10 cellular contexts compared by ENCODE assay signal in genomic region chr4:82905205-82905604, GRCh38. TPM values are rescaled to one million over a fixed set of nuclear protein-coding genes. Genes with fewer than 3 reads are reported as not detected.
A peak's percentile ranks its signal among the peaks of the same experiment; 100 is the strongest.
DNase-seq lines count a peak whose midpoint lies in the region; ATAC-seq and TF ChIP-seq lines count a peak whose summit lies in the region.
"Had no signal": no experiment of that assay in that cellular context is flagged by ENCODE, and none has a peak within 500 bp of the region (broad histone marks: within the 10 kb centered on the region; RNA-seq: fewer than 3 reads in every experiment).

No MANE protein-coding gene starts in this region.

- intact Hi-C loops in transverse colon (cut with DNase I; ENCODE audit: low total_unique reads) = no loop called here

- H2AFZ ChIP-seq in SU-DHL-6 (ENCODE audit: low read depth, low read length, severe bottlenecking) = no peak overlapping the region

- peaks cover 0 to 5% (median 3%) of the 10 kb centered on the region in 4 donors for H3K4me1 ChIP-seq in transverse colon

- 68 to 84% methylated on average over 2 of the region's 2 CpGs for WGBS in transverse colon (ENCODE audit: low coverage in 1 of 2), 2 donors

- ATAC-seq in HG02981 (IDR thresholded peaks at IDR 0.05; ENCODE audit: unreplicated experiment) = peak; percentile 53

- peak; percentile 50 for DNase-seq in activated naive CD4-positive, alpha-beta T cell treated with Interleukin-2 at 50 U/mL for 16 hours
- DNase-seq in activated naive CD4-positive, alpha-beta T cell (lab: John Stamatoyannopoulos, UW) = no peak
- peak; percentile 76 for DNase-seq in iris pigment epithelial cell (ENCODE audit: low read depth)
- DNase-seq in NCI-H2227 treated with DMSO at 0.1 percent for 48 hours (lab: John Stamatoyannopoulos, UW) = no peak
- DNase-seq in foreskin melanocyte = no peak
- DNase-seq in transverse colon = no peak

- peaks cover 16% of the 10 kb centered on the region for H3K79me2 ChIP-seq in SU-DHL-6 (ENCODE audit: insufficient read depth, low read length)

- peak overlapping the region; percentile 56 for H3K4me2 ChIP-seq in SU-DHL-6 (ENCODE audit: low read depth, low read length, poor library complexity, severe bottlenecking)

- no peak for TF ChIP-seq CTCF in SU-DHL-6 (IDR thresholded peaks at IDR 0.05; ENCODE audit: insufficient read depth, low read length, poor library complexity, severe bottlenecking)
- no peak for TF ChIP-seq CTCF in transverse colon (IDR thresholded peaks at IDR 0.05)

- H3K9ac ChIP-seq in SU-DHL-6 (ENCODE audit: low read length) = no peak overlapping the region
- H3K9ac ChIP-seq: BLaER1 treated with 17β-estradiol and CSF1 and Interleukin-3, amounts not matched to agents 10 nM and 100 nM had no signal

- in situ Hi-C loops in transverse colon (cut with MboI; ENCODE audit: low pct_ligation_motif_present in 1 of 4, low pct_unique_long_range_greater_than_20kb in 1 of 4, low sequenced_read_pairs in 3 of 4) = loop anchor here in 1 of 4 donors (25.0 kb wide), 1 partner anchor 357 kb away; no protein-coding TSS in a partner anchor

- H3K4me3 ChIP-seq in SU-DHL-6 (ENCODE audit: insufficient read depth, low read length, poor library complexity, severe bottlenecking) (no peak overlapping the region), transverse colon (no peak overlapping the region)
- H3K4me3 ChIP-seq: BLaER1 treated with 17β-estradiol and CSF1 and Interleukin-3, amounts not matched to agents 10 nM and 100 nM had no signal

- no peak for TF ChIP-seq POLR2A in transverse colon (IDR thresholded peaks at IDR 0.05)

- TF ChIP-seq EP300 in transverse colon (IDR thresholded peaks at IDR 0.05; ENCODE audit: low read depth) = no peak

- no peaks in the 10 kb centered on the region for H3K27me3 ChIP-seq in SU-DHL-6 (ENCODE audit: low read length)
- no peaks in the 10 kb centered on the region for H3K27me3 ChIP-seq in transverse colon
- H3K27me3 ChIP-seq: BLaER1 treated with 17β-estradiol and CSF1 and Interleukin-3, amounts not matched to agents 10 nM and 100 nM; neutrophil had no signal

- peaks cover 24% of the 10 kb centered on the region for H3F3A ChIP-seq in SU-DHL-6 (ENCODE audit: insufficient read depth)

- H3K27ac ChIP-seq in SU-DHL-6 (ENCODE audit: low read depth, low read length) (no peak overlapping the region), transverse colon (no peak overlapping the region)
- H3K27ac ChIP-seq: BLaER1 treated with 17β-estradiol and CSF1 and Interleukin-3, amounts not matched to agents 10 nM and 100 nM; neutrophil had no signal

- no peaks in the 10 kb centered on the region for H4K20me1 ChIP-seq in SU-DHL-6 (ENCODE audit: low read depth, low read length)
- H4K20me1 ChIP-seq: BLaER1 treated with 17β-estradiol and CSF1 and Interleukin-3, amounts not matched to agents 10 nM and 100 nM had no signal

- H3K9me2 ChIP-seq in SU-DHL-6 (replicated peaks; ENCODE audit: insufficient read depth, low read length) = no peaks in the 10 kb centered on the region

- no peaks in the 10 kb centered on the region; the same call in 1 of the 2 replicates for H3K36me3 ChIP-seq in SU-DHL-6 (ENCODE audit: low read length)
- peaks cover 0 to 6% (median 2%) of the 10 kb centered on the region in 4 donors for H3K36me3 ChIP-seq in transverse colon
- H3K36me3 ChIP-seq: neutrophil had no signal

- H3K9me3 ChIP-seq in SU-DHL-6 (ENCODE audit: insufficient read depth, low read length) = no peaks in the 10 kb centered on the region
- no peaks in the 10 kb centered on the region for H3K9me3 ChIP-seq in transverse colon
- H3K9me3 ChIP-seq: BLaER1 treated with 17β-estradiol and CSF1 and Interleukin-3, amounts not matched to agents 10 nM and 100 nM; neutrophil had no signal

RNA-seq across cellular contexts. Expression of gene THAP9, which starts 4.7 kb away (rescaled TPM):
- 1 to 10 TPM; 3.7 to 7.3 (median 5.6) TPM for total RNA-seq in transverse colon

RNA-seq across cellular contexts. Expression of gene SEC31A, which starts 14.3 kb away (rescaled TPM):
- total RNA-seq in transverse colon = 100 to 1,000 TPM; 144 to 214 (median 163) TPM

Comparison
In these comparisons a context has a peak if more than half of its experiments do, and no peak if none do; other contexts are left out.
1. DNase-seq: peak in activated naive CD4-positive, alpha-beta T cell treated with Interleukin-2 at 50 U/mL for 16 hours (single experiment) and iris pigment epithelial cell (single experiment); none in activated naive CD4-positive, alpha-beta T cell (0 of 4), NCI-H2227 treated with DMSO at 0.1 percent for 48 hours (single experiment), foreskin melanocyte (single experiment) and transverse colon (single experiment).